Comparison of ENCODE assay signal across 18 cellular contexts in genomic region chrX:133437356-133437755, GRCh38. TPM values are rescaled to one million over a fixed set of nuclear protein-coding genes. Genes with fewer than 3 reads are reported as not detected.
"Had no signal": no experiment of that assay in that cellular context is flagged by ENCODE, and none has a peak within 500 bp of the region (broad histone marks: within the 10 kb centered on the region; RNA-seq: fewer than 3 reads in every experiment).

No MANE protein-coding gene starts in this region.

- H3K27me3 ChIP-seq: hepatocyte, tibial artery, upper lobe of right lung, vagina had no signal

- ATAC-seq: left ventricle myocardium superior; mucosa of descending colon; naive thymus-derived CD8-positive, alpha-beta T cell; right cardiac atrium; stimulated activated effector memory CD8-positive, alpha-beta T cell treated with anti-CD3 and anti-CD28 coated beads, Interleukin-12 subunit alpha, Interleukin-12 subunit beta, amount 100 ng/mL, for 72 hours; upper lobe of right lung had no signal

- H3K4me1 Mint-ChIP-seq: naive thymus-derived CD8-positive, alpha-beta T cell; stimulated activated effector memory CD8-positive, alpha-beta T cell treated with anti-CD3 and anti-CD28 coated beads, Interleukin-12 subunit alpha, Interleukin-12 subunit beta, amount 100 ng/mL, for 72 hours had no signal

- H3K4me1 ChIP-seq: tibial artery, upper lobe of right lung, vagina had no signal

- H3K36me3 Mint-ChIP-seq: naive thymus-derived CD8-positive, alpha-beta T cell; stimulated activated effector memory CD8-positive, alpha-beta T cell treated with anti-CD3 and anti-CD28 coated beads, Interleukin-12 subunit alpha, Interleukin-12 subunit beta, amount 100 ng/mL, for 72 hours had no signal

- H3K4me3 Mint-ChIP-seq: naive thymus-derived CD8-positive, alpha-beta T cell; stimulated activated effector memory CD8-positive, alpha-beta T cell treated with anti-CD3 and anti-CD28 coated beads, Interleukin-12 subunit alpha, Interleukin-12 subunit beta, amount 100 ng/mL, for 72 hours; stimulated activated naive CD8-positive, alpha-beta T cell treated with anti-CD3 and anti-CD28 coated beads, Interleukin-15, Interleukin-2, amounts not matched to agents 100 ng/mL and 50 ng/mL, for 24 hours had no signal

- H3K9me3 Mint-ChIP-seq: naive thymus-derived CD8-positive, alpha-beta T cell; stimulated activated effector memory CD8-positive, alpha-beta T cell treated with anti-CD3 and anti-CD28 coated beads, Interleukin-12 subunit alpha, Interleukin-12 subunit beta, amount 100 ng/mL, for 72 hours; stimulated activated naive CD8-positive, alpha-beta T cell treated with anti-CD3 and anti-CD28 coated beads, Interleukin-15, Interleukin-2, amounts not matched to agents 100 ng/mL and 50 ng/mL, for 24 hours had no signal

- DNase-seq: effector CD4-positive, alpha-beta T cell; foreskin melanocyte; head of caudate nucleus; left ventricle myocardium superior; naive thymus-derived CD8-positive, alpha-beta T cell; right cardiac atrium; small intestine; stimulated activated CD4-positive, alpha-beta T cell treated with anti-CD3 and anti-CD28 coated beads, Interleukin-2, amount 100 ng/mL, for 48 hours; tibial artery; upper lobe of right lung had no signal

- FAIRE-seq: keratinocyte, small intestine had no signal

- H3K27me3 Mint-ChIP-seq: stimulated activated naive CD8-positive, alpha-beta T cell treated with anti-CD3 and anti-CD28 coated beads, Interleukin-15, Interleukin-2, amounts not matched to agents 100 ng/mL and 50 ng/mL, for 24 hours had no signal

- H3K27ac ChIP-seq: coronary artery, hepatocyte, tibial artery, upper lobe of right lung, vagina had no signal

- H2AFZ ChIP-seq: hepatocyte had no signal

- H3K4me2 ChIP-seq: hepatocyte had no signal

- H3K4me3 ChIP-seq: coronary artery, hepatocyte, lung, mucosa of descending colon, tibial artery, upper lobe of right lung, vagina had no signal

- H3K9me3 ChIP-seq: mucosa of descending colon, tibial artery, upper lobe of right lung, vagina had no signal

- H3K36me3 ChIP-seq: tibial artery, upper lobe of right lung, vagina had no signal

- H3K27ac Mint-ChIP-seq: naive thymus-derived CD8-positive, alpha-beta T cell; stimulated activated effector memory CD8-positive, alpha-beta T cell treated with anti-CD3 and anti-CD28 coated beads, Interleukin-12 subunit alpha, Interleukin-12 subunit beta, amount 100 ng/mL, for 72 hours; stimulated activated naive CD8-positive, alpha-beta T cell treated with anti-CD3 and anti-CD28 coated beads, Interleukin-15, Interleukin-2, amounts not matched to agents 100 ng/mL and 50 ng/mL, for 24 hours had no signal

RNA-seq across cellular contexts. Expression of gene GPC4, which starts 22.1 kb away (rescaled TPM):
- total RNA-seq: naive thymus-derived CD8-positive, alpha-beta T cell had no signal
- polyA plus RNA-seq: naive thymus-derived CD8-positive, alpha-beta T cell had no signal
